Comparison of ENCODE assay signal across 8 cellular contexts in genomic region chr17:60134396-60135159, GRCh38. TPM values are rescaled to one million over a fixed set of nuclear protein-coding genes. Genes with fewer than 3 reads are reported as not detected.
DNase-seq lines count a peak whose midpoint lies in the region; ATAC-seq and TF ChIP-seq lines count a peak whose summit lies in the region.

No MANE protein-coding gene starts in this region.

- no peaks in the 10 kb centered on the region for H3K36me3 ChIP-seq in esophagus squamous epithelium

- H3K27me3 ChIP-seq in esophagus squamous epithelium, result peaks cover 9 to 32% (median 11%) of the 10 kb centered on the region in 4 donors

- H3K27me3 Mint-ChIP-seq in WTC11 (ENCODE audit: low read depth) (peaks cover 58% of the 10 kb centered on the region), nephron (ENCODE audit: low read depth) (peaks cover 46% of the 10 kb centered on the region)

- H3K4me1 Mint-ChIP-seq in WTC11 (peaks cover 21% of the 10 kb centered on the region), nephron (peaks cover 22% of the 10 kb centered on the region)

- peak overlapping the region; percentile 34 to 80 (median 67) for H3K4me3 ChIP-seq in esophagus squamous epithelium

- peak; percentile 6 for ATAC-seq in HG02798 (IDR thresholded peaks at IDR 0.05; ENCODE audit: poor library complexity, unreplicated experiment)
- ATAC-seq in WTC11, result no peak

- H3K9me3 ChIP-seq in esophagus squamous epithelium, result no peaks in the 10 kb centered on the region

- peak overlapping the region; percentile 33 to 85 (median 76) for H3K27ac ChIP-seq in esophagus squamous epithelium

- H3K36me3 Mint-ChIP-seq in WTC11 (no peaks in the 10 kb centered on the region; the same call in 1 of the 2 replicates), nephron (ENCODE audit: low read depth) (peaks cover 9% of the 10 kb centered on the region)

- no peak for TF ChIP-seq CTCF in WTC11 (IDR thresholded peaks at IDR 0.05)
- TF ChIP-seq CTCF in esophagus squamous epithelium (IDR thresholded peaks at IDR 0.05), result no peak
- TF ChIP-seq CTCF in nephron (IDR thresholded peaks at IDR 0.05; ENCODE audit: unreplicated experiment in 3 of 3), result no peak

- peaks cover 11 to 36% (median 15%) of the 10 kb centered on the region in 3 donors for H3K4me1 ChIP-seq in esophagus squamous epithelium

- DNase-seq in CMK (ENCODE audit: low read depth) (peak; percentile 46), WTC11 (ENCODE audit: low spot score) (no peak), esophagus squamous epithelium (lab: John Stamatoyannopoulos, UW) (no peak), H4 (ENCODE audit: low spot score) (no peak), COR-L47 (lab: John Stamatoyannopoulos, UW) (no peak), HEK293T (ENCODE audit: extremely low spot score) (no peak)

- no peak overlapping the region for H3K27ac Mint-ChIP-seq in WTC11
- H3K27ac Mint-ChIP-seq in nephron, result peak overlapping the region; percentile 15 to 79 (median 70)

- no peak for TF ChIP-seq POLR2A in esophagus squamous epithelium (IDR thresholded peaks at IDR 0.05)

- POLR2A ChIA-PET in WTC11 (lab: Charles Lee), result no interaction called here
- POLR2A ChIA-PET in HEK293T (lab: Yijun Ruan, JAX), result no interaction called here

- H3K9me3 Mint-ChIP-seq in WTC11 (peaks cover 5% of the 10 kb centered on the region), nephron (no peaks in the 10 kb centered on the region)

- intact Hi-C loops in esophagus squamous epithelium (cut with DNase I), result loop anchor here (10.0 kb wide), 1 partner anchor 300 kb away; no protein-coding TSS in a partner anchor

- H3K4me3 Mint-ChIP-seq in WTC11 (peak overlapping the region; percentile 93), nephron (peak overlapping the region; percentile 91 to 97 (median 96))

- 10% methylated on average over 11 to 15 of the region's 16 CpGs for WGBS in esophagus squamous epithelium, 2 donors

- CTCF ChIA-PET in WTC11 (lab: Charles Lee) (interaction anchor here (0.6 kb wide), 1 partner anchor 16 kb away, joined by 3 read pairs; no protein-coding TSS in a partner anchor), HEK293T (lab: Yijun Ruan, JAX) (no interaction called here)

TF ChIP-seq in WTC11, 78 proteins besides CTCF, POLR2A, EP300 and RAD21:
- TF ChIP-seq ZBTB21 (CRISPR knock-in tag; IDR thresholded peaks at IDR 0.05; ENCODE audit: borderline replicate concordance) (no peak), FOXP1 (CRISPR knock-in tag; IDR thresholded peaks at IDR 0.05; ENCODE audit: borderline replicate concordance) (no peak)
- TF ChIP-seq, protein P1, sequence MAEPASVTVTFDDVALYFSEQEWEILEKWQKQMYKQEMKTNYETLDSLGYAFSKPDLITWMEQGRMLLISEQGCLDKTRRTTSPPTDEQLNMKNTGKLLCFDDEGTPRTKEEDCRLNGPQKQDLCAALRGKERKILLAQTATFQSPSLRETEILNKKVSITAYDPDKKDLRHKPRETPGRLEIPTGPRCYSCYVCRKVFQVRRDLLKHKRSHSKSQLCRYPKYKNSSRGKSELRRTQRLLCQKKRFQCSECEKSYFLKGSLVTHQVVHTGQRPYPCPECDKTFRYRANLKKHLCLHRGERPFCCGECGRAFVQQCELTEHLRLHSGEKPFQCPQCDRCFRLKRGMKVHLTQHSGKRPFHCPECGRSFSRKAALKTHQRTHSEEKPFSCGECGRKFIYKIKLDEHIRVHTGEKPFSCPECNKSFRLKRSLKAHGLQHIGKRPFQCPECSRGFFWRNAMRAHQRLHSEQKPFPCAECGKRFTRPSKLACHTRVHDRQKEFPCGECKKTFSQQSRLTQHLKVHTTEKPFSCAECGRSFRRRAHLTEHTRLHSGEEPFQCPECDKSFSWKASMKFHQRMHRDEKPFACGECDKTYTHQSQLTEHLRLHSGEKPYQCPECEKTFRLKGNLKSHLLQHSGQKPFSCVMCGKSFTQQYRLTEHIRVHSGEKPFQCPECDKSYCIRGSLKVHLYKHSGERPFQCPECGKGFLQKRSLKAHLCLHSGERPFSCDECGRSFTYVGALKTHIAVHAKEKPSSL (CRISPR knock-in tag; conservative IDR thresholded peaks at IDR 0.05), result no peak

TF ChIP-seq in HEK293T, 16 proteins besides CTCF, POLR2A, EP300 and RAD21:
- no peak for TF ChIP-seq SUZ12 (IDR thresholded peaks at IDR 0.05)
- TF ChIP-seq L3MBTL2 (conservative IDR thresholded peaks at IDR 0.05), result no peak
- TF ChIP-seq NFRKB (IDR thresholded peaks at IDR 0.05), result no peak
- no peak for TF ChIP-seq TARDBP (IDR thresholded peaks at IDR 0.05)
- TF ChIP-seq ELF4 (IDR thresholded peaks at IDR 0.05), result no peak
- no peak for TF ChIP-seq FOXM1 (IDR thresholded peaks at IDR 0.05; ENCODE audit: borderline replicate concordance)
- no peak for TF ChIP-seq SP1 (IDR thresholded peaks at IDR 0.05)
- TF ChIP-seq FOXA1 (IDR thresholded peaks at IDR 0.05), result no peak
- TF ChIP-seq CTBP1 (IDR thresholded peaks at IDR 0.05; ENCODE audit: borderline replicate concordance), result no peak
- no peak for TF ChIP-seq LEF1 (IDR thresholded peaks at IDR 0.05; ENCODE audit: borderline replicate concordance)
- no peak for TF ChIP-seq BHLHE40 (IDR thresholded peaks at IDR 0.05; ENCODE audit: borderline replicate concordance)
- no peak for TF ChIP-seq FOXK2 (IDR thresholded peaks at IDR 0.05)

RNA-seq across cellular contexts. Expression of gene CA4, which starts 15.2 kb away (rescaled TPM):
- total RNA-seq in WTC11 (2021) (5.4 to 6.7 TPM (median 6.2 TPM) in 3 replicates), esophagus squamous epithelium (1 to 10 TPM in 2 of 4 donors, under 1 TPM in 1, not detected in 1; 0.45 to 1.3 (median 1.1) TPM)
- not detected in 2 replicates for total RNA-seq in H4 (2014; rRNA removed; shearing (Covaris generic))

RNA-seq across cellular contexts. Expression of gene HEATR6, which starts 55.9 kb away (rescaled TPM):
- total RNA-seq in WTC11 (2021) (20.7 to 23.1 TPM (median 21.3 TPM) in 3 replicates), esophagus squamous epithelium (10 to 100 TPM in 2 of 4 donors, 1 to 10 TPM in 2; 5.8 to 14.8 (median 11.4) TPM)
- total RNA-seq in H4 (2014; rRNA removed; shearing (Covaris generic)), result 30.5 and 56.5 TPM in 2 replicates
